Comparison of ENCODE assay signal across 13 cellular contexts in the genomic region with DNA sequence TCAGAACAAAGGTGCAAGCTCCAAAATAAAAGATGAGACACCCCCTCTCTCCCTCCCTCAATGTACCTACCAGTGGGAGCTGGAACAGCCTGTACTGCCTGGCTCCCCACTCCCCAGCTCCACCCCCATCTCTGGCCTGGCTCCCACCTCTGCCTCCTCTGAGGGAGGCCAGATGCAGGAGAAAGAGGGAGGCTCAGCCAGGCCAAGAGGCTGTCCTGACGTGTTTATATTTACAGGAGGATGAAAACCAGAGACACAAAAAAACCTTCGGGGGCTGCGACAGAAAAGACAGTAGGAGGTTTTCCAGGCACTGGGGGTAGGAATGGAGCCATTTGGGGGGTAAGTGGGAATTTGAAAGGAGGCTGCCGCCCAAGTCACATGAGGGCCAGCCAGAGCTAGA. TPM values are rescaled to one million over a fixed set of nuclear protein-coding genes. Genes with fewer than 3 reads are reported as not detected.
DNase-seq lines count a peak whose midpoint lies in the region; ATAC-seq and TF ChIP-seq lines count a peak whose summit lies in the region.
"Had no signal": no experiment of that assay in that cellular context is flagged by ENCODE, and none has a peak within 500 bp of the region (broad histone marks: within the 10 kb centered on the region; RNA-seq: fewer than 3 reads in every experiment).

No MANE protein-coding gene starts in this region.

- H3K4me1 Mint-ChIP-seq in activated naive CD4-positive, alpha-beta T cell treated with anti-CD3 and anti-CD28 coated beads, Interleukin-2, amount 10 ng/mL, durations not matched to agents 7 days and 5 days, result peaks cover under 1% of the 10 kb centered on the region
- H3K4me1 Mint-ChIP-seq in naive thymus-derived CD4-positive, alpha-beta T cell, result peaks cover 8 to 46% (median 32%) of the 10 kb centered on the region in 7 donors

- no peaks in the 10 kb centered on the region for H3K27me3 Mint-ChIP-seq in activated naive CD4-positive, alpha-beta T cell treated with anti-CD3 and anti-CD28 coated beads, Interleukin-2, amount 10 ng/mL, durations not matched to agents 7 days and 5 days
- H3K27me3 Mint-ChIP-seq in naive thymus-derived CD4-positive, alpha-beta T cell, result no peaks in the 10 kb centered on the region
- H3K27me3 Mint-ChIP-seq: T-cell had no signal

- H3K27ac ChIP-seq in adrenal gland (peak overlapping the region in 3 of 5 donors; percentile 45 to 79 (median 66)), tibial nerve (peak overlapping the region in 3 of 4 donors; percentile 17 to 71 (median 58))
- peak overlapping the region; percentile 28 for H3K27ac ChIP-seq in naive thymus-derived CD4-positive, alpha-beta T cell (ENCODE audit: low read depth, low read length)
- H3K27ac ChIP-seq: HL-60 had no signal

- H3K27me3 ChIP-seq in adrenal gland (no peaks in the 10 kb centered on the region), tibial nerve (no peaks in the 10 kb centered on the region)
- no peaks in the 10 kb centered on the region for H3K27me3 ChIP-seq in naive thymus-derived CD4-positive, alpha-beta T cell (ENCODE audit: control insufficient read depth in 2 of 2, insufficient read depth in 2 of 2, low read length in 2 of 2)

- no peak for TF ChIP-seq EP300 in tibial nerve (IDR thresholded peaks at IDR 0.05)

- intact Hi-C loops in adrenal gland (cut with DNase I), result loop anchor here in 1 of 2 donors (10.0 kb wide), 1 partner anchor 426 kb away; no protein-coding TSS in a partner anchor
- intact Hi-C loops in naive thymus-derived CD4-positive, alpha-beta T cell (cut with micrococcal nuclease), result no loop called here

- no peak overlapping the region for H3K4me3 Mint-ChIP-seq in activated naive CD4-positive, alpha-beta T cell treated with anti-CD3 and anti-CD28 coated beads, Interleukin-2, amount 10 ng/mL, durations not matched to agents 7 days and 5 days
- H3K4me3 Mint-ChIP-seq in naive thymus-derived CD4-positive, alpha-beta T cell, result no peak overlapping the region
- H3K4me3 Mint-ChIP-seq: natural killer cell, T-cell had no signal

- H3K4me1 ChIP-seq in adrenal gland (replicated peaks in 1 of 2) (peaks cover 0 to 9% of the 10 kb centered on the region in 2 donors), tibial nerve (no peaks in the 10 kb centered on the region)
- H3K4me1 ChIP-seq in naive thymus-derived CD4-positive, alpha-beta T cell (ENCODE audit: control insufficient read depth in 2 of 2, insufficient read depth in 2 of 2, low read length in 2 of 2), result peaks cover 0 to 4% of the 10 kb centered on the region in 2 donors

- POLR2A ChIA-PET in naive thymus-derived CD4-positive, alpha-beta T cell (lab: Charles Lee), result interaction anchor here (1.0 kb wide), 1 partner anchor 20 kb away, joined by 3 read pairs; the partner anchor contains the start of gene ARHGEF18

- TF ChIP-seq CTCF in adrenal gland (IDR thresholded peaks at IDR 0.05) (no peak), tibial nerve (IDR thresholded peaks at IDR 0.05) (no peak), GM10266 (IDR thresholded peaks at IDR 0.05; ENCODE audit: control insufficient read depth, insufficient read depth, low read depth, missing control alignments) (no peak)

- no peak overlapping the region for H3K4me3 ChIP-seq in adrenal gland
- H3K4me3 ChIP-seq in naive thymus-derived CD4-positive, alpha-beta T cell (ENCODE audit: low read length), result no peak overlapping the region
- no peak overlapping the region for H3K4me3 ChIP-seq in tibial nerve
- H3K4me3 ChIP-seq: skin epidermis had no signal

- no peaks in the 10 kb centered on the region for H3K36me3 ChIP-seq in adrenal gland (replicated peaks in 1 of 2)
- H3K36me3 ChIP-seq in naive thymus-derived CD4-positive, alpha-beta T cell (ENCODE audit: control insufficient read depth in 2 of 3, insufficient read depth in 3 of 3, low read length in 3 of 3), result peaks cover 14 to 90% (median 25%) of the 10 kb centered on the region in 3 experiments
- peaks cover 0 to 4% (median 0%) of the 10 kb centered on the region in 3 donors for H3K36me3 ChIP-seq in tibial nerve

- H3K36me3 Mint-ChIP-seq in activated naive CD4-positive, alpha-beta T cell treated with anti-CD3 and anti-CD28 coated beads, Interleukin-2, amount 10 ng/mL, durations not matched to agents 7 days and 5 days, result peaks cover 48% of the 10 kb centered on the region
- peaks cover 10 to 53% (median 34%) of the 10 kb centered on the region in 5 donors for H3K36me3 Mint-ChIP-seq in naive thymus-derived CD4-positive, alpha-beta T cell
- H3K36me3 Mint-ChIP-seq: natural killer cell had no signal

- TF ChIP-seq POLR2A in adrenal gland (IDR thresholded peaks at IDR 0.05), result no peak
- no peak for TF ChIP-seq POLR2A in tibial nerve (IDR thresholded peaks at IDR 0.05)
- no peak for TF ChIP-seq POLR2A in GM18505 (IDR thresholded peaks at IDR 0.05; ENCODE audit: borderline replicate concordance, extremely low read depth, insufficient read depth, insufficient read length)

- DNase-seq in activated naive CD4-positive, alpha-beta T cell treated with anti-CD3 and anti-CD28 coated beads, Interleukin-2, amount 10 ng/mL, durations not matched to agents 7 days and 5 days, result no peak
- DNase-seq in activated naive CD4-positive, alpha-beta T cell treated with anti-CD3 and anti-CD28 coated beads, Interleukin-2, amount 50 U/mL, for 16 hours, result no peak
- DNase-seq in adrenal gland, result no peak
- no peak for DNase-seq in naive thymus-derived CD4-positive, alpha-beta T cell
- DNase-seq in tibial nerve (ENCODE audit: low spot score in 2 of 2), result no peak
- DNase-seq in COLO668 (lab: John Stamatoyannopoulos, UW; ENCODE audit: unreplicated experiment), result no peak
- DNase-seq in GM10266 (ENCODE audit: extremely low spot score), result no peak
- DNase-seq: DMS153, natural killer cell, T-cell had no signal

- no peaks in the 10 kb centered on the region for H3K9me3 ChIP-seq in adrenal gland (replicated peaks in 1 of 3)
- H3K9me3 ChIP-seq in naive thymus-derived CD4-positive, alpha-beta T cell (ENCODE audit: control insufficient read depth in 2 of 3, low read length in 3 of 3), result no peaks in the 10 kb centered on the region
- no peaks in the 10 kb centered on the region for H3K9me3 ChIP-seq in tibial nerve

- ATAC-seq in naive thymus-derived CD4-positive, alpha-beta T cell, result no peak
- no peak for ATAC-seq in GM18505 (IDR thresholded peaks at IDR 0.05; ENCODE audit: unreplicated experiment)
- ATAC-seq: natural killer cell, T-cell had no signal

- H3K9me3 Mint-ChIP-seq in activated naive CD4-positive, alpha-beta T cell treated with anti-CD3 and anti-CD28 coated beads, Interleukin-2, amount 10 ng/mL, durations not matched to agents 7 days and 5 days, result no peaks in the 10 kb centered on the region
- no peaks in the 10 kb centered on the region for H3K9me3 Mint-ChIP-seq in naive thymus-derived CD4-positive, alpha-beta T cell
- H3K9me3 Mint-ChIP-seq: natural killer cell, T-cell had no signal

- H3K27ac Mint-ChIP-seq in activated naive CD4-positive, alpha-beta T cell treated with anti-CD3 and anti-CD28 coated beads, Interleukin-2, amount 10 ng/mL, durations not matched to agents 7 days and 5 days, result peak overlapping the region; percentile 55
- H3K27ac Mint-ChIP-seq in naive thymus-derived CD4-positive, alpha-beta T cell, result peak overlapping the region in 5 of 9 donors; percentile 1 to 69 (median 48)

- CTCF ChIA-PET in activated naive CD4-positive, alpha-beta T cell treated with anti-CD3 and anti-CD28 coated beads, Interleukin-2, amount 10 ng/mL, durations not matched to agents 7 days and 5 days (lab: Charles Lee), result no interaction called here
- CTCF ChIA-PET in naive thymus-derived CD4-positive, alpha-beta T cell (lab: Charles Lee), result no interaction called here

- WGBS in adrenal gland, 4 donors, result 71 to 82% (median 81%) methylated on average over 4 of the region's 4 CpGs
- WGBS in tibial nerve, 2 donors, result 53 to 61% methylated on average over 4 of the region's 4 CpGs

RNA-seq across cellular contexts. Expression of gene ARHGEF18, which starts 19.7 kb away (rescaled TPM):
- total RNA-seq in adrenal gland (10 to 100 TPM; 27.4 to 52.3 (median 37.4) TPM), tibial nerve (10 to 100 TPM; 19.9 to 58.5 (median 31.9) TPM)
- 10 to 100 TPM in 2 of 3 donors, 1 to 10 TPM in 1; 5.9 to 20.4 (median 12.5) TPM for polyA plus RNA-seq in adrenal gland
- total RNA-seq in naive thymus-derived CD4-positive, alpha-beta T cell, result 100 to 1,000 TPM in 4 of 5 experiments, 10 to 100 TPM in 1; 53.0 to 132 (median 130) TPM
- polyA plus RNA-seq in naive thymus-derived CD4-positive, alpha-beta T cell, result 10 to 100 TPM in 1 of 2 donors, 1 to 10 TPM in 1; 3.9 to 14.4 TPM
